In genomic region chr22:29799217-29799680, GRCh38 we compare ENCODE assay signal across 8 cellular contexts. TPM values are rescaled to one million over a fixed set of nuclear protein-coding genes. Genes with fewer than 3 reads are reported as not detected.
DNase-seq lines count a peak whose midpoint lies in the region; ATAC-seq, FAIRE-seq and TF ChIP-seq lines count a peak whose summit lies in the region.

No MANE protein-coding gene starts in this region.

- FAIRE-seq in endothelial cell of umbilical vein (lab: Jason Lieb, UNC) = peak; percentile 98

- TF ChIP-seq POLR2A in endothelial cell of umbilical vein (IDR thresholded peaks at IDR 0.05; ENCODE audit: low read depth, low read length) = no peak

- H3K4me1 ChIP-seq in OCI-LY7 (ENCODE audit: insufficient read depth, low read length, poor library complexity, severe bottlenecking) (peaks cover 26% of the 10 kb centered on the region), endothelial cell of umbilical vein (ENCODE audit: control insufficient read depth, extremely low read depth, insufficient read depth, low read length) (peaks cover 14% of the 10 kb centered on the region), mucosa of stomach (ENCODE audit: control insufficient read depth, insufficient read depth, low read length) (peaks cover 58% of the 10 kb centered on the region)

- H2AFZ ChIP-seq in OCI-LY7 (ENCODE audit: low read length) (no peak overlapping the region), endothelial cell of umbilical vein (ENCODE audit: low read depth, low read length) (peak overlapping the region; percentile 25)

- H3K4me3 ChIP-seq in OCI-LY7 (ENCODE audit: low read depth, low read length, poor library complexity, severe bottlenecking) = no peak overlapping the region
- no peak overlapping the region for H3K4me3 ChIP-seq in endothelial cell of umbilical vein (replicated peaks in 1 of 3; ENCODE audit: insufficient read depth in 1 of 3, low read depth in 1 of 3, low read length in 3 of 3)
- H3K4me3 ChIP-seq in mucosa of stomach (ENCODE audit: low read length) = no peak overlapping the region

- DNase-seq in DMS53 treated with DMSO at 0.1 percent for 48 hours (lab: John Stamatoyannopoulos, UW; ENCODE audit: unreplicated experiment) (peak; percentile 64), OCI-LY7 (ENCODE audit: low spot score) (no peak), endothelial cell of umbilical vein (ENCODE audit: low read depth, low spot score) (peak; percentile 88), glutamatergic neuron (no peak), NCI-H524 treated with DMSO at 0.1 percent for 48 hours (lab: John Stamatoyannopoulos, UW) (no peak)
- no peak for DNase-seq in stimulated activated CD4-positive, alpha-beta T cell treated with anti-CD3 and anti-CD28 coated beads, Interleukin-4, amount 100 ng/mL, for 4 hours

- no peaks in the 10 kb centered on the region for H3K9me3 ChIP-seq in OCI-LY7 (ENCODE audit: low read length)
- no peaks in the 10 kb centered on the region for H3K9me3 ChIP-seq in endothelial cell of umbilical vein (replicated peaks; ENCODE audit: control insufficient read depth, insufficient read depth, low read length)
- H3K9me3 ChIP-seq in mucosa of stomach (ENCODE audit: control insufficient read depth, low read length) = no peaks in the 10 kb centered on the region

- TF ChIP-seq CTCF in OCI-LY7 (conservative IDR thresholded peaks at IDR 0.05; ENCODE audit: low read length) (no peak), endothelial cell of umbilical vein (IDR thresholded peaks at IDR 0.05; ENCODE audit: extremely low read depth in 1 of 2, insufficient read depth in 1 of 2, low read depth in 1 of 2, low read length in 2 of 2) (no peak), glutamatergic neuron (IDR thresholded peaks at IDR 0.05; ENCODE audit: partially characterized antibody, unreplicated experiment) (no peak)

- H3K4me3 Mint-ChIP-seq in glutamatergic neuron (ENCODE audit: unreplicated experiment) = no peak overlapping the region

- H3K27me3 Mint-ChIP-seq in glutamatergic neuron (ENCODE audit: unreplicated experiment) = no peaks in the 10 kb centered on the region

- BruUV-seq in OCI-LY7 (replicated peaks; lab: Mats Ljungman, UMichigan) (no TSS peak), endothelial cell of umbilical vein (replicated peaks; lab: Mats Ljungman, UMichigan) (no TSS peak)

- H3K4me2 ChIP-seq in OCI-LY7 (ENCODE audit: low read length) (peak overlapping the region; percentile 37; the same call in 1 of the 2 replicates), endothelial cell of umbilical vein (ENCODE audit: insufficient read depth, low read length) (no peak overlapping the region)

- no peaks in the 10 kb centered on the region for H3K79me2 ChIP-seq in OCI-LY7 (ENCODE audit: insufficient read depth, low read depth, low read length)
- H3K79me2 ChIP-seq in endothelial cell of umbilical vein (ENCODE audit: control insufficient read depth, insufficient read depth, low read length) = no peaks in the 10 kb centered on the region

- ATAC-seq in GM21723 (IDR thresholded peaks at IDR 0.05; ENCODE audit: unreplicated experiment) = no peak

- no peak overlapping the region for H3K27ac Mint-ChIP-seq in glutamatergic neuron (ENCODE audit: unreplicated experiment)

- no peaks in the 10 kb centered on the region for H3K9me3 Mint-ChIP-seq in glutamatergic neuron (ENCODE audit: unreplicated experiment)

- H3K36me3 ChIP-seq in OCI-LY7 (ENCODE audit: insufficient read depth, low read length) (peaks cover 86% of the 10 kb centered on the region), endothelial cell of umbilical vein (ENCODE audit: control insufficient read depth in 2 of 2, extremely low read depth in 1 of 2, insufficient read depth in 2 of 2, low read length in 2 of 2) (peaks cover 0 to 31% of the 10 kb centered on the region in 2 experiments), mucosa of stomach (ENCODE audit: control insufficient read depth, insufficient read depth, low read length) (peaks cover 19% of the 10 kb centered on the region)

- H3K9me1 ChIP-seq in endothelial cell of umbilical vein (replicated peaks; ENCODE audit: control insufficient read depth, extremely low read depth, insufficient read depth, low read length) = no peaks in the 10 kb centered on the region

- POLR2A ChIA-PET in OCI-LY7 (lab: Charles Lee) (no interaction called here), endothelial cell of umbilical vein (lab: Charles Lee) (no interaction called here)

- no peaks in the 10 kb centered on the region for H3K36me3 Mint-ChIP-seq in glutamatergic neuron (ENCODE audit: unreplicated experiment)

- no peaks in the 10 kb centered on the region for H4K20me1 ChIP-seq in OCI-LY7 (ENCODE audit: insufficient read depth, low read length)
- H4K20me1 ChIP-seq in endothelial cell of umbilical vein (replicated peaks; ENCODE audit: control insufficient read depth, extremely low read depth, insufficient read depth, low read length) = no peaks in the 10 kb centered on the region

- H3K4me1 Mint-ChIP-seq in glutamatergic neuron (ENCODE audit: low read depth, unreplicated experiment) = peaks cover 5% of the 10 kb centered on the region

- dilution Hi-C loops in endothelial cell of umbilical vein (cut with MboI; ENCODE audit: extremely low pct_ligation_motif_present, low sequenced_read_pairs) = no loop called here

- peak overlapping the region; percentile 27 for H3K9ac ChIP-seq in endothelial cell of umbilical vein (replicated peaks; ENCODE audit: extremely low read depth, insufficient read depth, low read length)
- peak overlapping the region; percentile 42 for H3K9ac ChIP-seq in mucosa of stomach (ENCODE audit: low read length)

- H3K9me2 ChIP-seq in OCI-LY7 (ENCODE audit: insufficient read depth, low read length) = no peaks in the 10 kb centered on the region

- intact Hi-C loops in OCI-LY7 (cut with micrococcal nuclease; ENCODE audit: unreplicated experiment) = no loop called here
- intact Hi-C loops in endothelial cell of umbilical vein (cut with micrococcal nuclease) = loop anchor here (10.0 kb wide), 1 partner anchor 286 kb away; the partner anchor contains the start of gene HORMAD2

- H3K27ac ChIP-seq in OCI-LY7 (ENCODE audit: low read depth, low read length, poor library complexity, severe bottlenecking) (no peak overlapping the region), endothelial cell of umbilical vein (ENCODE audit: insufficient read depth, low read depth, low read length) (peak overlapping the region; percentile 50)

- H3K27me3 ChIP-seq in endothelial cell of umbilical vein (ENCODE audit: control insufficient read depth in 2 of 2, insufficient read depth in 2 of 2, low read length in 2 of 2) (no peaks in the 10 kb centered on the region), mucosa of stomach (ENCODE audit: control insufficient read depth, insufficient read depth, low read length) (no peaks in the 10 kb centered on the region)

- CTCF ChIA-PET in OCI-LY7 (lab: Charles Lee; ENCODE audit: unreplicated experiment) = no interaction called here
- CTCF ChIA-PET in endothelial cell of umbilical vein (lab: Charles Lee) = interaction anchor here (0.6 to 2.0 kb wide), 7 partner anchors 12 to 289 kb away, joined by 3 to 16 read pairs (median 5); no protein-coding TSS in a partner anchor

TF ChIP-seq in endothelial cell of umbilical vein, 7 proteins besides CTCF, POLR2A, EP300 and RAD21 (continues in another document):
- no peak for TF ChIP-seq MAX (IDR thresholded peaks at IDR 0.05; ENCODE audit: insufficient read depth, insufficient read length)
- no peak for TF ChIP-seq EZH2 (IDR thresholded peaks at IDR 0.05; ENCODE audit: borderline replicate concordance, low read depth, low read length, severe bottlenecking)
- TF ChIP-seq GATA2 (IDR thresholded peaks at IDR 0.05; ENCODE audit: insufficient read depth, insufficient read length, low read depth, low read length) = peak; percentile 96

RNA-seq across cellular contexts. Expression of gene UQCR10, which starts 32.1 kb away (rescaled TPM):
- 85.9 and 108 TPM in 2 replicates for total RNA-seq in OCI-LY7 (2014; rRNA removed; shearing (Covaris generic))
- total RNA-seq in OCI-LY7 (2022) (104 and 111 TPM in 2 replicates), endothelial cell of umbilical vein (94.0 and 96.6 TPM in 2 replicates), glutamatergic neuron (ENCODE audit: unreplicated experiment) (77.7 TPM)
- 196 and 215 TPM in 2 replicates for polyA plus RNA-seq in endothelial cell of umbilical vein
- polyA plus RNA-seq in endothelial cell of umbilical vein (2011; cell fraction: cytosol; rRNA removed) = 228 and 254 TPM in 2 replicates
- 52.5 and 57.9 TPM in 2 replicates for polyA plus RNA-seq in endothelial cell of umbilical vein (2011; cell fraction: nucleus; rRNA removed)
- polyA plus RNA-seq in endothelial cell of umbilical vein (2012) = 132 and 140 TPM in 2 replicates
- 53.0 and 69.3 TPM in 2 replicates for polyA minus RNA-seq in endothelial cell of umbilical vein
- polyA minus RNA-seq in endothelial cell of umbilical vein (2011; cell fraction: cytosol; rRNA and poly(A)+ RNA removed) = 48.4 TPM
- polyA minus RNA-seq in endothelial cell of umbilical vein (2011; cell fraction: nucleus; rRNA and poly(A)+ RNA removed) = 17.4 and 23.7 TPM in 2 replicates

RNA-seq across cellular contexts. Expression of gene ZMAT5, which starts 32.4 kb away (rescaled TPM):
- 19.1 and 22.1 TPM in 2 replicates for total RNA-seq in OCI-LY7 (2014; rRNA removed; shearing (Covaris generic))
- total RNA-seq in OCI-LY7 (2022) = 20.4 and 21.2 TPM in 2 replicates
- total RNA-seq in endothelial cell of umbilical vein = 23.1 and 24.9 TPM in 2 replicates
- polyA plus RNA-seq in endothelial cell of umbilical vein = 43.6 and 54.8 TPM in 2 replicates
- polyA plus RNA-seq in endothelial cell of umbilical vein (2011; cell fraction: cytosol; rRNA removed) = 28.0 and 32.4 TPM in 2 replicates
- 12.6 and 14.8 TPM in 2 replicates for polyA plus RNA-seq in endothelial cell of umbilical vein (2011; cell fraction: nucleus; rRNA removed)
- polyA plus RNA-seq in endothelial cell of umbilical vein (2012) = 18.2 and 23.2 TPM in 2 replicates
- 6.7 and 7.3 TPM in 2 replicates for polyA minus RNA-seq in endothelial cell of umbilical vein
- 1.6 TPM for polyA minus RNA-seq in endothelial cell of umbilical vein (2011; cell fraction: cytosol; rRNA and poly(A)+ RNA removed)
- 2.7 and 3.0 TPM in 2 replicates for polyA minus RNA-seq in endothelial cell of umbilical vein (2011; cell fraction: nucleus; rRNA and poly(A)+ RNA removed)
- 16.9 TPM for total RNA-seq in glutamatergic neuron (ENCODE audit: unreplicated experiment)

RNA-seq across cellular contexts. Expression of gene ASCC2, which starts 38.8 kb away (rescaled TPM):
- total RNA-seq in OCI-LY7 (2014; rRNA removed; shearing (Covaris generic)) = 40.2 and 44.1 TPM in 2 replicates
- 68.8 and 75.0 TPM in 2 replicates for total RNA-seq in OCI-LY7 (2022)
- total RNA-seq in endothelial cell of umbilical vein = 60.4 and 60.7 TPM in 2 replicates
- polyA plus RNA-seq in endothelial cell of umbilical vein = 43.6 and 51.8 TPM in 2 replicates
- 40.6 and 45.1 TPM in 2 replicates for polyA plus RNA-seq in endothelial cell of umbilical vein (2011; cell fraction: cytosol; rRNA removed)
- 78.3 and 83.7 TPM in 2 replicates for polyA plus RNA-seq in endothelial cell of umbilical vein (2011; cell fraction: nucleus; rRNA removed)
- polyA plus RNA-seq in endothelial cell of umbilical vein (2012) = 47.4 and 50.7 TPM in 2 replicates
- 69.9 and 72.5 TPM in 2 replicates for polyA minus RNA-seq in endothelial cell of umbilical vein
- polyA minus RNA-seq in endothelial cell of umbilical vein (2011; cell fraction: cytosol; rRNA and poly(A)+ RNA removed) = 17.8 TPM
- polyA minus RNA-seq in endothelial cell of umbilical vein (2011; cell fraction: nucleus; rRNA and poly(A)+ RNA removed) = 59.7 and 72.2 TPM in 2 replicates
- 67.8 TPM for total RNA-seq in glutamatergic neuron (ENCODE audit: unreplicated experiment)

Comparison
In these comparisons a context has a peak if more than half of its experiments do, and no peak if none do; other contexts are left out.
1. DNase-seq: peak in DMS53 treated with DMSO at 0.1 percent for 48 hours (single experiment) and endothelial cell of umbilical vein (single experiment); none in OCI-LY7 (single experiment), glutamatergic neuron (single experiment), NCI-H524 treated with DMSO at 0.1 percent for 48 hours (single experiment) and stimulated activated CD4-positive, alpha-beta T cell treated with anti-CD3 and anti-CD28 coated beads, Interleukin-4, amount 100 ng/mL, for 4 hours (0 of 2).